Comparison of ENCODE assay signal across 8 cellular contexts in genomic region chr6:90611543-90611864, GRCh38. TPM values are rescaled to one million over a fixed set of nuclear protein-coding genes. Genes with fewer than 3 reads are reported as not detected.
DNase-seq lines count a peak whose midpoint lies in the region; ATAC-seq and TF ChIP-seq lines count a peak whose summit lies in the region.

No MANE protein-coding gene starts in this region.

- WGBS in IMR-90 (ENCODE audit: extremely low coverage in 2 of 2, insufficient read length in 1 of 2), 2 experiments: no CpG with 5 or more reads among the region's 7 CpGs

- no peak overlapping the region for H3K23ac ChIP-seq in IMR-90 (ENCODE audit: low read depth, low read length)

- in situ Hi-C loops in IMR-90 (cut with MboI; ENCODE audit: low sequenced_read_pairs): no loop called here

- H3K79me1 ChIP-seq in IMR-90 (ENCODE audit: low read depth in 1 of 2, low read length in 2 of 2): no peaks in the 10 kb centered on the region

- peaks cover 38 to 74% of the 10 kb centered on the region in 2 donors for H3K27me3 Mint-ChIP-seq in natural killer cell treated with Interleukin-12 subunit alpha and Interleukin-12 subunit beta and Interleukin-15 and Interleukin-18, amount 100 ng/mL, for 72 hours

- no TSS peak for BruUV-seq in IMR-90 (replicated peaks; lab: Mats Ljungman, UMichigan)

- H3K9me1 ChIP-seq in IMR-90 (ENCODE audit: insufficient read depth, low read length): no peaks in the 10 kb centered on the region

- no peak for ATAC-seq in IMR-90 (ENCODE audit: low read depth)
- ATAC-seq in natural killer cell treated with Interleukin-12 subunit alpha and Interleukin-12 subunit beta and Interleukin-15 and Interleukin-18, amount 100 ng/mL, for 72 hours: no peak
- ATAC-seq in HG03457 (IDR thresholded peaks at IDR 0.05; ENCODE audit: unreplicated experiment): no peak

- POLR2A ChIA-PET in IMR-90 (lab: Charles Lee; ENCODE audit: unreplicated experiment): no interaction called here

- no peak overlapping the region for H3K27ac ChIP-seq in IMR-90 (ENCODE audit: insufficient read depth, low read length)
- H3K27ac ChIP-seq in colonic mucosa: peak overlapping the region; percentile 20

- H3K27me3 ChIP-seq in IMR-90 (ENCODE audit: control insufficient read depth, insufficient read depth, low read length) (peaks cover 32% of the 10 kb centered on the region), colonic mucosa (peaks cover 25% of the 10 kb centered on the region)

- no peak overlapping the region for H2BK120ac ChIP-seq in IMR-90 (ENCODE audit: low read depth, low read length)

- no peak overlapping the region for H4K8ac ChIP-seq in IMR-90 (ENCODE audit: low read depth in 2 of 2, low read length in 2 of 2)

- H2AK9ac ChIP-seq in IMR-90 (replicated peaks; ENCODE audit: low read depth, low read length, poor library complexity): no peak overlapping the region

- intact Hi-C loops in IMR-90 (cut with micrococcal nuclease): no loop called here
- intact Hi-C loops in colonic mucosa (cut with DNase I): no loop called here

- no peaks in the 10 kb centered on the region for H4K20me1 ChIP-seq in IMR-90 (ENCODE audit: insufficient read depth, low read length)

- H3K4me3 ChIP-seq in AG09309 (ENCODE audit: control insufficient read depth, low read depth, low read length) (peak overlapping the region; percentile 64), IMR-90 (ENCODE audit: insufficient read depth, low read depth, low read length) (peak overlapping the region; percentile 68), colonic mucosa (peak overlapping the region; percentile 33)

- H3K9me3 ChIP-seq in IMR-90 (ENCODE audit: control insufficient read depth, insufficient read depth, low read length): no peaks in the 10 kb centered on the region
- no peaks in the 10 kb centered on the region for H3K9me3 ChIP-seq in colonic mucosa

- no peak for TF ChIP-seq POLR2A in IMR-90 (IDR thresholded peaks at IDR 0.05; ENCODE audit: low read depth, low read length)

- no peak for TF ChIP-seq CTCF in AG09309 (IDR thresholded peaks at IDR 0.05; ENCODE audit: control insufficient read depth, insufficient read depth, low read depth, low read length, missing control alignments)
- TF ChIP-seq CTCF in IMR-90 (conservative IDR thresholded peaks at IDR 0.05; ENCODE audit: low read depth, low read length): no peak
- no peak for TF ChIP-seq CTCF in colonic mucosa (IDR thresholded peaks at IDR 0.05)

- no peak overlapping the region for H2BK20ac ChIP-seq in IMR-90 (ENCODE audit: low read depth, low read length)

- H3K4me2 ChIP-seq in IMR-90 (ENCODE audit: low read depth, low read length): peak overlapping the region; percentile 93

- peak overlapping the region; percentile 90 for H2AFZ ChIP-seq in IMR-90 (replicated peaks; ENCODE audit: low read length, poor library complexity)

- no peak overlapping the region for H2AK5ac ChIP-seq in IMR-90 (ENCODE audit: low read depth, low read length)

- H2BK15ac ChIP-seq in IMR-90 (ENCODE audit: low read depth, low read length): no peak overlapping the region

- H2BK5ac ChIP-seq in IMR-90 (ENCODE audit: low read depth, low read length, poor library complexity, severe bottlenecking): no peak overlapping the region

- CTCF ChIA-PET in IMR-90 (lab: Yijun Ruan, JAX): no interaction called here

- no peak overlapping the region for H3K14ac ChIP-seq in IMR-90 (replicated peaks; ENCODE audit: low read depth, low read length)

- peaks cover 5% of the 10 kb centered on the region for H3K4me1 ChIP-seq in IMR-90 (ENCODE audit: control insufficient read depth, insufficient read depth, low read length)
- H3K4me1 ChIP-seq in colonic mucosa: no peaks in the 10 kb centered on the region

- no peak overlapping the region for H3K4ac ChIP-seq in IMR-90 (ENCODE audit: low read depth, low read length)

- DNase-seq in AG09309 (ENCODE audit: low read depth): no peak
- DNase-seq in IMR-90: no peak
- DNase-seq in colonic mucosa: no peak
- no peak for DNase-seq in natural killer cell treated with Interleukin-12 subunit alpha and Interleukin-12 subunit beta and Interleukin-15 and Interleukin-18, amount 100 ng/mL, for 72 hours (ENCODE audit: low spot score)
- no peak for DNase-seq in cerebellum (ENCODE audit: low spot score)
- DNase-seq in GF-D8 (lab: John Stamatoyannopoulos, UW): no peak
- DNase-seq in stimulated activated CD4-positive, alpha-beta T cell treated with anti-CD3 and anti-CD28 coated beads, Interleukin-4, amount 100 ng/mL, for 4 hours: no peak

- dilution Hi-C loops in IMR-90 (cut with HindIII; ENCODE audit: low sequenced_read_pairs, unreplicated experiment): no loop called here

- TF ChIP-seq RAD21 in IMR-90 (IDR thresholded peaks at IDR 0.05; ENCODE audit: low read length): no peak

- H4K91ac ChIP-seq in IMR-90 (ENCODE audit: insufficient read depth, low read depth, low read length): no peak overlapping the region

- no peak overlapping the region for H4K5ac ChIP-seq in IMR-90 (ENCODE audit: low read depth, low read length)

- no peaks in the 10 kb centered on the region for H3K9me3 Mint-ChIP-seq in natural killer cell treated with Interleukin-12 subunit alpha and Interleukin-12 subunit beta and Interleukin-15 and Interleukin-18, amount 100 ng/mL, for 72 hours

- no peak overlapping the region for H3K56ac ChIP-seq in IMR-90 (ENCODE audit: extremely low read depth, insufficient read depth, low read length)

- H3K36me3 ChIP-seq in IMR-90 (ENCODE audit: control insufficient read depth, insufficient read depth, low read length): no peaks in the 10 kb centered on the region
- H3K36me3 ChIP-seq in colonic mucosa: no peaks in the 10 kb centered on the region

- peaks cover 7 to 10% of the 10 kb centered on the region in 2 donors for H3K4me1 Mint-ChIP-seq in natural killer cell treated with Interleukin-12 subunit alpha and Interleukin-12 subunit beta and Interleukin-15 and Interleukin-18, amount 100 ng/mL, for 72 hours (ENCODE audit: low read depth in 2 of 2)

- no peak overlapping the region for H3K18ac ChIP-seq in IMR-90 (ENCODE audit: low read depth, low read length)

- H3K36me3 Mint-ChIP-seq in natural killer cell treated with Interleukin-12 subunit alpha and Interleukin-12 subunit beta and Interleukin-15 and Interleukin-18, amount 100 ng/mL, for 72 hours: no peaks in the 10 kb centered on the region

- no peak overlapping the region for H3K9ac ChIP-seq in IMR-90 (ENCODE audit: low read depth, low read length)
- no peak overlapping the region for H3K9ac ChIP-seq in colonic mucosa (ENCODE audit: low read depth in 2 of 2, low read length in 2 of 2)

- H3K27ac Mint-ChIP-seq in natural killer cell treated with Interleukin-12 subunit alpha and Interleukin-12 subunit beta and Interleukin-15 and Interleukin-18, amount 100 ng/mL, for 72 hours: no peak overlapping the region

- peak overlapping the region; percentile 85 for H3K4me3 Mint-ChIP-seq in natural killer cell treated with Interleukin-12 subunit alpha and Interleukin-12 subunit beta and Interleukin-15 and Interleukin-18, amount 100 ng/mL, for 72 hours

TF ChIP-seq in IMR-90, 13 proteins besides CTCF, POLR2A, EP300 and RAD21:
- TF ChIP-seq CHD1 (IDR thresholded peaks at IDR 0.05; ENCODE audit: low read depth, low read length) (no peak), NFE2L2 (IDR thresholded peaks at IDR 0.05; ENCODE audit: low read depth, low read length) (no peak), MXI1 (IDR thresholded peaks at IDR 0.05; ENCODE audit: borderline replicate concordance, low read depth, low read length) (no peak), ELK1 (IDR thresholded peaks at IDR 0.05; ENCODE audit: borderline replicate concordance, low read depth, low read length) (no peak), SMC3 (IDR thresholded peaks at IDR 0.05; ENCODE audit: low read depth, low read length) (no peak), RFX5 (IDR thresholded peaks at IDR 0.05; ENCODE audit: low read depth, low read length) (no peak), MAFK (IDR thresholded peaks at IDR 0.05; ENCODE audit: low read depth, low read length) (no peak), CEBPB (IDR thresholded peaks at IDR 0.05; ENCODE audit: low read depth, low read length) (no peak), RCOR1 (IDR thresholded peaks at IDR 0.05; ENCODE audit: insufficient replicate concordance, low read length) (no peak), BHLHE40 (IDR thresholded peaks at IDR 0.05; ENCODE audit: low read depth, low read length) (no peak), FOS (IDR thresholded peaks at IDR 0.05; ENCODE audit: low read depth, low read length) (no peak), MAZ (IDR thresholded peaks at IDR 0.05; ENCODE audit: borderline replicate concordance, low read depth, low read length) (no peak)
- TF ChIP-seq, protein P1, sequence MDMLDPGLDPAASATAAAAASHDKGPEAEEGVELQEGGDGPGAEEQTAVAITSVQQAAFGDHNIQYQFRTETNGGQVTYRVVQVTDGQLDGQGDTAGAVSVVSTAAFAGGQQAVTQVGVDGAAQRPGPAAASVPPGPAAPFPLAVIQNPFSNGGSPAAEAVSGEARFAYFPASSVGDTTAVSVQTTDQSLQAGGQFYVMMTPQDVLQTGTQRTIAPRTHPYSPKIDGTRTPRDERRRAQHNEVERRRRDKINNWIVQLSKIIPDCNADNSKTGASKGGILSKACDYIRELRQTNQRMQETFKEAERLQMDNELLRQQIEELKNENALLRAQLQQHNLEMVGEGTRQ (IDR thresholded peaks at IDR 0.05; ENCODE audit: low read depth, low read length): no peak

RNA-seq across cellular contexts. Expression of gene MAP3K7, which starts 24.6 kb away (rescaled TPM):
- total RNA-seq in IMR-90 (2012; rRNA removed) (29.9 and 40.8 TPM in 2 replicates), colonic mucosa (10 to 100 TPM; 18.2 to 19.4 TPM), cerebellum (55.4 TPM)
- polyA plus RNA-seq in IMR-90 (2012; rRNA removed): 21.4 and 26.5 TPM in 2 replicates
- polyA plus RNA-seq in IMR-90 (2012; cell fraction: cytosol; rRNA removed): 5.1 and 7.8 TPM in 2 replicates
- 5.5 and 50.1 TPM in 2 replicates for polyA plus RNA-seq in IMR-90 (2012; cell fraction: nucleus; rRNA removed; ENCODE audit: low replicate concordance)
- 10 to 100 TPM; 25.2 to 32.6 TPM for total RNA-seq in natural killer cell treated with Interleukin-12 subunit alpha and Interleukin-12 subunit beta and Interleukin-15 and Interleukin-18, amount 100 ng/mL, for 72 hours
